In the genomic region with DNA sequence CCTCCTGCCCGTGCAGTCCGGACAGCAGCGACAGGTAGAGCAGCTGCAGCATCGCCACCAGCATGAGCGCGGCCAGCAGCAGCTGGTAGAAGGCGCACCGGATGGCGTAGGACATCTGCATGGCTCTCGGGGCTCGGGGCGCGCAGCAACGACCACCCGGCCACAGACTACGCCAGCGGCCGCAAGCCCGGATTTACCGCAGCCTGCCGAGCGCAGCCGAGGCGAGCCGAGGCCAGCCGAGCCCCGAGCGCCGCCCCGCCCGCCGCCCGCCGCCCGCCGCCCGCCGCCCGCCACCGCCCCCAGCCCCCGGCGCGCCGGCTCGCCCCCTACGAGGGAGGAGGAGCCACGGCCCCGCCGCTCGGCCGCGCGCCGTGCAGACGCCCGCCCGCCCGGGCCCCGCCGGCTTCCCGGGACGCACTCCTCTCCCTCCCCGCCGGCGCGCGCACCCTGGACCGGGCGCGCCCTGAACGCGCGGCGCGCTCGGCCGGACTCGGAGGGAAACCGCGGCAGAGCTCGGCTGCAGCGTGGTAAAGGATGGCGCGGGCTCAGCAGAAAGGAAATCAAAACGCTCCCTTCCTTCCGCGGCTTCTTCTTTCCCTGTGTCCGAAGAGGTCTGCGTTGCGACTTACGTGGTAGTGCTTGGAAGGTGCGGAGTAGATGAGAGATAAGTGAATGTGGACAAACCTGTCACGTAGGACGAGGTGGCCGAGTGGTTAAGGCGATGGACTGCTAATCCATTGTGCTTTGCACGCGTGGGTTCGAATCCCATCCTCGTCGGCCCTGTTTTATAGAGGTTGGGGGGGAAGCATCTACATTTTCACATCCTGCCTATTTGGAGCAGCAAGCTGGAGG, we compare ENCODE assay signal across 1 cellular context.
TF ChIP-seq lines count a peak whose summit lies in the region.

Gene B4GAT1 (minus strand): TSS at position 205 of the 852 bp plus-strand sequence. CDS start 84 bp downstream, at position 121.

TF ChIP-seq in GM12878, 131 proteins besides CTCF, POLR2A, EP300 and RAD21 (continued from another document):
- TF ChIP-seq CEBPB (IDR thresholded peaks at IDR 0.05; ENCODE audit: borderline replicate concordance in 1 of 2, low read depth in 2 of 2, low read length in 2 of 2) (no peak), IKZF1 (conservative IDR thresholded peaks at IDR 0.05) (peak; percentile 71), ATF3 (IDR thresholded peaks at IDR 0.05; ENCODE audit: borderline replicate concordance, extremely low read depth, low read depth, low read length) (no peak), ZNF207 (IDR thresholded peaks at IDR 0.05; ENCODE audit: borderline replicate concordance) (peak; percentile 95), ZSCAN29 (IDR thresholded peaks at IDR 0.05) (peak; percentile 91; the same call in 1 of the 2 replicates), MYB (IDR thresholded peaks at IDR 0.05; ENCODE audit: borderline replicate concordance, low read depth, low read length) (no peak), ATF2 (IDR thresholded peaks at IDR 0.05; ENCODE audit: low read length) (no peak), EED (IDR thresholded peaks at IDR 0.05; ENCODE audit: low read depth) (no peak; the same call in 1 of the 2 replicates), TCF12 (IDR thresholded peaks at IDR 0.05; ENCODE audit: low read depth, low read length) (peak; percentile 62; the same call in 1 of the 2 replicates), ETV6 (conservative IDR thresholded peaks at IDR 0.05 in 1 of 2, IDR thresholded peaks at IDR 0.05 in 1 of 2; ENCODE audit: borderline replicate concordance in 1 of 2, low read depth in 1 of 2) (no peak), GATAD2B (conservative IDR thresholded peaks at IDR 0.05; ENCODE audit: low read depth) (no peak), NBN (IDR thresholded peaks at IDR 0.05) (peak; percentile 92), RUNX3 (IDR thresholded peaks at IDR 0.05; ENCODE audit: low read length) (peak; percentile 78), SMARCA5 (IDR thresholded peaks at IDR 0.05) (no peak; the same call in 1 of the 2 replicates), NR2F1 (conservative IDR thresholded peaks at IDR 0.05) (no peak), IRF4 (IDR thresholded peaks at IDR 0.05; ENCODE audit: low read depth, low read length) (peak; percentile 71), SPI1 (IDR thresholded peaks at IDR 0.05; ENCODE audit: borderline replicate concordance, insufficient read depth, low read depth, low read length) (no peak)
- TF ChIP-seq, protein P1, sequence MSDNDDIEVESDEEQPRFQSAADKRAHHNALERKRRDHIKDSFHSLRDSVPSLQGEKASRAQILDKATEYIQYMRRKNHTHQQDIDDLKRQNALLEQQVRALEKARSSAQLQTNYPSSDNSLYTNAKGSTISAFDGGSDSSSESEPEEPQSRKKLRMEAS (IDR thresholded peaks at IDR 0.05; ENCODE audit: low read depth, low read length) = peak; percentile 17; the same call in 1 of the 2 replicates
